Comparison of ENCODE assay signal across 24 cellular contexts in genomic region chr7:5854738-5855137, GRCh38. TPM values are rescaled to one million over a fixed set of nuclear protein-coding genes. Genes with fewer than 3 reads are reported as not detected.
"Had no signal": no experiment of that assay in that cellular context is flagged by ENCODE, and none has a peak within 500 bp of the region (broad histone marks: within the 10 kb centered on the region; RNA-seq: fewer than 3 reads in every experiment).

No MANE protein-coding gene starts in this region.

- H3K27me3 ChIP-seq: gastroesophageal sphincter, right lobe of liver, upper lobe of left lung had no signal

- H3K4me1 ChIP-seq: gastroesophageal sphincter, lower lobe of right lung, psoas muscle, right lobe of liver had no signal

- H3K9me3 ChIP-seq: gastroesophageal sphincter, heart right ventricle, lower lobe of right lung, psoas muscle, right lobe of liver, upper lobe of left lung had no signal

- DNase-seq: activated B cell treated with CpG ODN at 0.5 μM for 24 hours; activated CD4-positive, alpha-beta T cell treated with anti-CD3 and anti-CD28 coated beads for 48 hours; activated CD8-positive, alpha-beta T cell treated with anti-CD3 and anti-CD28 coated beads for 36 hours; activated effector memory CD4-positive, alpha-beta T cell treated with Interleukin-2 at 50 U/mL for 16 hours; activated naive CD4-positive, alpha-beta T cell treated with anti-CD3 and anti-CD28 coated beads, Interleukin-2, amount 50 U/mL, for 16 hours; activated T-cell treated with anti-CD3 and anti-CD28 coated beads, Interleukin-2, amount 50 U/mL, for 4 hours; dermis blood vessel endothelial cell; effector memory CD8-positive, alpha-beta T cell; heart right ventricle; left cardiac atrium; lower lobe of right lung; psoas muscle; right lobe of liver; stimulated activated naive CD8-positive, alpha-beta T cell treated with anti-CD3 and anti-CD28 coated beads, Interleukin-15, amount 100 ng/mL, for 72 hours; T1000; upper lobe of left lung had no signal

- H3K27ac ChIP-seq: epithelial cell of prostate, gastroesophageal sphincter, heart right ventricle, lower lobe of right lung, psoas muscle, right lobe of liver, upper lobe of left lung had no signal

- H3K36me3 ChIP-seq: gastroesophageal sphincter, heart right ventricle, lower lobe of right lung, right lobe of liver, upper lobe of left lung had no signal

- H3K4me3 ChIP-seq: gastroesophageal sphincter, heart right ventricle, lower lobe of right lung, psoas muscle, right lobe of liver, upper lobe of left lung had no signal

RNA-seq across cellular contexts. Expression of gene OCM, which starts 25.9 kb away (rescaled TPM):
- total RNA-seq: activated B cell treated with CpG ODN at 0.5 μM for 24 hours; activated CD8-positive, alpha-beta T cell treated with anti-CD3 and anti-CD28 coated beads for 36 hours; chondrocyte; dermis blood vessel endothelial cell; gastroesophageal sphincter; heart right ventricle; left cardiac atrium; lower lobe of right lung; myocyte; neural crest cell; osteoblast; psoas muscle; right lobe of liver; temporal lobe; upper lobe of left lung had no signal
- polyA plus RNA-seq: adipose tissue, heart right ventricle, psoas muscle had no signal
